In genomic region chr14:93028724-93029076, GRCh38 we compare ENCODE assay signal across 17 cellular contexts.
"Had no signal": no experiment of that assay in that cellular context is flagged by ENCODE, and none has a peak within 500 bp of the region (broad histone marks: within the 10 kb centered on the region; RNA-seq: fewer than 3 reads in every experiment).

No MANE protein-coding gene starts in this region.

- H3K27me3 Mint-ChIP-seq: effector memory CD8-positive, alpha-beta T cell; T-cell had no signal

- H3K27ac Mint-ChIP-seq: activated CD8-positive, alpha-beta T cell treated with anti-CD3 and anti-CD28 coated beads, Interleukin-2, amount 10 ng/mL, durations not matched to agents 7 days and 5 days; effector memory CD8-positive, alpha-beta T cell; nephron progenitor cell; T-cell had no signal

- H3K27me3 ChIP-seq: ovary, stomach, transverse colon had no signal

- ATAC-seq: activated CD8-positive, alpha-beta T cell treated with anti-CD3 and anti-CD28 coated beads, Interleukin-2, amount 10 ng/mL, durations not matched to agents 7 days and 5 days; effector memory CD8-positive, alpha-beta T cell; left colon; T-cell had no signal

- H3K9me3 Mint-ChIP-seq: effector memory CD8-positive, alpha-beta T cell; nephron progenitor cell; T-cell had no signal

- H3K27ac ChIP-seq: coronary artery, epithelial cell of prostate, ovary, stomach, transverse colon, WERI-Rb-1 had no signal

- H3K4me3 Mint-ChIP-seq: activated CD8-positive, alpha-beta T cell treated with anti-CD3 and anti-CD28 coated beads, Interleukin-2, amount 10 ng/mL, durations not matched to agents 7 days and 5 days; effector memory CD8-positive, alpha-beta T cell; nephron progenitor cell; T-cell had no signal

- DNase-seq: activated CD4-positive, alpha-beta T cell treated with anti-CD3 and anti-CD28 coated beads for 4 hours; activated CD8-positive, alpha-beta memory T cell treated with anti-CD3 and anti-CD28 coated beads, Interleukin-2, amount 50 U/mL, for 48 hours; activated CD8-positive, alpha-beta T cell treated with anti-CD3 and anti-CD28 coated beads, Interleukin-2, amount 10 ng/mL, durations not matched to agents 7 days and 5 days; activated naive CD4-positive, alpha-beta T cell treated with Interleukin-2 at 50 U/mL for 16 hours; effector memory CD8-positive, alpha-beta T cell; hypothalamus; left colon; mesenchymal stem cell; nephron progenitor cell; ovary; stimulated activated CD4-positive, alpha-beta T cell treated with anti-CD3 and anti-CD28 coated beads, Interleukin-4, amount 100 ng/mL, for 24 hours; stomach; T-cell; transverse colon; WERI-Rb-1 had no signal

- H3K36me3 ChIP-seq: ovary, stomach, transverse colon, WERI-Rb-1 had no signal

- H3K9me3 ChIP-seq: ovary, stomach, transverse colon had no signal

- H3K4me3 ChIP-seq: coronary artery, ovary, stomach, transverse colon had no signal
